In genomic region chr5:107840161-107840560, GRCh38 we compare ENCODE assay signal across 31 cellular contexts.
"Had no signal": no experiment of that assay in that cellular context is flagged by ENCODE, and none has a peak within 500 bp of the region (broad histone marks: within the 10 kb centered on the region; RNA-seq: fewer than 3 reads in every experiment).

No MANE protein-coding gene starts in this region.

- H3K4me1 ChIP-seq: adrenal gland, body of pancreas, gastrocnemius medialis, heart left ventricle had no signal

- FAIRE-seq: colon, endometrium, endothelial cell of umbilical vein had no signal

- H3K27me3 ChIP-seq: adrenal gland, body of pancreas, gastrocnemius medialis had no signal

- H3K27ac ChIP-seq: adrenal gland, body of pancreas, epithelial cell of prostate, gastrocnemius medialis, heart left ventricle, VCaP had no signal

- DNase-seq: activated B cell treated with CpG ODN at 0.5 μM for 24 hours; activated CD4-positive, alpha-beta memory T cell treated with anti-CD3 and anti-CD28 coated beads for 36 hours; activated CD4-positive, alpha-beta T cell treated with anti-CD3 and anti-CD28 coated beads for 36 hours; activated CD4-positive, alpha-beta T cell treated with anti-CD3 and anti-CD28 coated beads, Interleukin-2, amount 10 ng/mL, durations not matched to agents 24 days and 14 days; activated CD8-positive, alpha-beta memory T cell treated with anti-CD3 and anti-CD28 coated beads, Interleukin-2, amount 10 ng/mL, durations not matched to agents 7 days and 5 days; activated CD8-positive, alpha-beta memory T cell treated with anti-CD3 and anti-CD28 coated beads, Interleukin-2, amount 50 U/mL, for 4 hours; activated CD8-positive, alpha-beta T cell treated with anti-CD3 and anti-CD28 coated beads, Interleukin-2, amount 10 ng/mL, durations not matched to agents 7 days and 5 days; activated effector memory CD4-positive, alpha-beta T cell treated with anti-CD3 and anti-CD28 coated beads, Interleukin-2, amount 50 U/mL, for 16 hours; activated naive CD4-positive, alpha-beta T cell treated with anti-CD3 and anti-CD28 coated beads for 36 hours; activated naive CD8-positive, alpha-beta T cell treated with anti-CD3 and anti-CD28 coated beads for 36 hours; activated naive CD8-positive, alpha-beta T cell treated with anti-CD3 and anti-CD28 coated beads, Interleukin-2, amount 50 U/mL, for 24 hours; activated T-cell treated with anti-CD3 and anti-CD28 coated beads, Interleukin-2, amount 50 U/mL, for 1 hour; activated T-cell treated with anti-CD3 and anti-CD28 coated beads, Interleukin-2, amount 50 U/mL, for 48 hours; adrenal gland; amygdala; aorta; body of pancreas; caudate nucleus; cortex of kidney; dermis blood vessel endothelial cell; effector CD4-positive, alpha-beta T cell; effector memory CD8-positive, alpha-beta T cell; gastrocnemius medialis; heart left ventricle; T-helper 2 cell had no signal

- H3K4me3 ChIP-seq: adrenal gland, body of pancreas, gastrocnemius medialis, heart left ventricle had no signal

- ATAC-seq: activated CD4-positive, alpha-beta T cell treated with anti-CD3 and anti-CD28 coated beads for 36 hours; activated CD4-positive, CD25-positive, alpha-beta regulatory T cell treated with anti-CD3 and anti-CD28 coated beads, Interleukin-2, amount 50 U/mL, for 24 hours; activated CD8-positive, alpha-beta memory T cell treated with anti-CD3 and anti-CD28 coated beads, Interleukin-2, amount 10 ng/mL, durations not matched to agents 7 days and 5 days; activated CD8-positive, alpha-beta T cell treated with anti-CD3 and anti-CD28 coated beads, Interleukin-2, amount 10 ng/mL, durations not matched to agents 7 days and 5 days; activated naive CD8-positive, alpha-beta T cell treated with anti-CD3 and anti-CD28 coated beads, Interleukin-2, amount 50 U/mL, for 24 hours; body of pancreas; effector memory CD8-positive, alpha-beta T cell; gastrocnemius medialis; heart left ventricle had no signal

- H3K36me3 ChIP-seq: adrenal gland, gastrocnemius medialis, heart left ventricle had no signal

- H3K9me3 ChIP-seq: adrenal gland, body of pancreas, gastrocnemius medialis, heart left ventricle had no signal
